ENCODE assay signal across 8 cellular contexts in genomic region chr2:70647873-70648481, GRCh38.
DNase-seq lines count a peak whose midpoint lies in the region; ATAC-seq and TF ChIP-seq lines count a peak whose summit lies in the region.

No MANE protein-coding gene starts in this region.

- no peak overlapping the region for H3K27ac ChIP-seq in A673 (ENCODE audit: low read depth, low read length, poor library complexity, severe bottlenecking)
- H3K27ac ChIP-seq in SJCRH30, result no peak overlapping the region
- no peak overlapping the region for H3K27ac ChIP-seq in psoas muscle

- POLR2A ChIA-PET in A673 (lab: Charles Lee; ENCODE audit: low non-redundant PET), result no interaction called here

- H3K36me3 ChIP-seq in A673 (ENCODE audit: insufficient read depth, low read length, poor library complexity, severe bottlenecking) (no peaks in the 10 kb centered on the region), SJCRH30 (no peaks in the 10 kb centered on the region), psoas muscle (ENCODE audit: insufficient read depth in 1 of 2, low read depth in 1 of 2) (no peaks in the 10 kb centered on the region)

- no peaks in the 10 kb centered on the region for H3K27me3 ChIP-seq in A673 (replicated peaks; ENCODE audit: insufficient read depth, low read depth, low read length, poor library complexity)
- no peaks in the 10 kb centered on the region for H3K27me3 ChIP-seq in SJCRH30
- peaks cover 0 to 2% (median 0%) of the 10 kb centered on the region in 3 donors for H3K27me3 ChIP-seq in psoas muscle (ENCODE audit: insufficient read depth in 3 of 3, low read length in 2 of 3)

- TF ChIP-seq CTCF in A673 (conservative IDR thresholded peaks at IDR 0.05; ENCODE audit: low read depth, low read length), result peak; percentile 93
- TF ChIP-seq CTCF in psoas muscle (IDR thresholded peaks at IDR 0.05), result peak; percentile 77

- peak; percentile 65 for ATAC-seq in GM18502 (IDR thresholded peaks at IDR 0.05; ENCODE audit: poor library complexity, unreplicated experiment)
- ATAC-seq in psoas muscle, result no peak
- no peak for ATAC-seq in HG03469 (IDR thresholded peaks at IDR 0.05; ENCODE audit: unreplicated experiment)

- H3K9me3 ChIP-seq in A673 (ENCODE audit: low read depth, low read length, poor library complexity, severe bottlenecking) (no peaks in the 10 kb centered on the region), SJCRH30 (replicated peaks) (no peaks in the 10 kb centered on the region), psoas muscle (peaks cover 8% of the 10 kb centered on the region)

- intact Hi-C loops in A673 (cut with micrococcal nuclease; ENCODE audit: unreplicated experiment), result loop anchor here (1.0 kb wide), 2 partner anchors 307 to 344 kb away; no protein-coding TSS in a partner anchor
- intact Hi-C loops in head of caudate nucleus (cut with DNase I), result loop anchor here (10.0 kb wide), 1 partner anchor 343 kb away; the partner anchor contains the start of gene FAM136A
- intact Hi-C loops in psoas muscle (cut with DNase I), result no loop called here

- no TSS peak for BruUV-seq in A673 (replicated peaks; lab: Mats Ljungman, UMichigan)

- 4 to 5% (median 5%) methylated on average over 9 of the region's 9 CpGs for WGBS in psoas muscle, 3 donors

- H3K4me3 ChIP-seq in A673 (ENCODE audit: low read depth, low read length, poor library complexity, severe bottlenecking) (no peak overlapping the region), SJCRH30 (no peak overlapping the region), psoas muscle (no peak overlapping the region)

- CTCF ChIA-PET in A673 (lab: Charles Lee), result interaction anchor here (4.5 kb wide), 1 partner anchor 344 kb away, joined by 31 read pairs; no protein-coding TSS in a partner anchor

- H3K4me1 ChIP-seq in A673 (ENCODE audit: insufficient read depth, low read length, poor library complexity, severe bottlenecking) (no peaks in the 10 kb centered on the region), SJCRH30 (no peaks in the 10 kb centered on the region), psoas muscle (no peaks in the 10 kb centered on the region)

- DNase-seq in A673 (ENCODE audit: low spot score) (peak; percentile 72), LHCN-M2 (ENCODE audit: low read depth) (peak; percentile 34), SJCRH30 (peak; percentile 61 to 87), head of caudate nucleus (peak; percentile 46 to 90 (median 78)), psoas muscle (peak; percentile 47 to 59)
- DNase-seq in activated gamma-delta T cell treated with anti-CD3 and anti-CD28 coated beads, Interleukin-2, amount 50 U/mL, for 16 hours (ENCODE audit: low read depth), result peak; percentile 48

Comparison
In these comparisons a context has a peak if more than half of its experiments do, and no peak if none do; other contexts are left out.
1. intact Hi-C loops: an anchor here in A673 (1.0 kb wide) and head of caudate nucleus (10.0 kb wide); none called in psoas muscle.